ENCODE assay signal across 1 cellular context in the genomic region with DNA sequence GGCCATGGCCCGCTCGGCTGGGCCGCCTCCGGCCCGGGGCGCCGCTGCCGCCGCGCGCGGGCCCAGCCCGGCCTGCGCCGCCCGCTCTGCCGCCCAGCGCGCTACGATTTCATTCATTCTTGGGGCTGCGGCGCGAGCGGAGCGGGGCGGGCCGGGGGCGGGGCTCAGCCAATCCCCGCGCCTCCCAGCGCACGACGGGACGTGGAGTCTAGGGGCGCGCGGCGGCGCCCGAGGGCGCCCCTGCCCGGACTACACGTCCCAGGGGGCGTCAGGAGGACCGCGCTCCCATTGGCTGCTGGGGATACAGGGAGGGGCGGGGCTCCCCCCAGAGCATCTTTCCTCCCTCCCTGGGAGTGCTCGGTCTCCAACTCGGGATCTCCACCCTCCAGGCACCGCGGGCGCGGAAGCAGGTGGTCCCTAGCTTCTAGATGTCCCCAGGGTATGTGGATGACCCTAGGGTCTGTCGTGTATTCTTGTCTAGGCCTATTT.
TF ChIP-seq lines count a peak whose summit lies in the region.

No MANE protein-coding gene starts in this region.

TF ChIP-seq in HepG2, 621 proteins besides CTCF, POLR2A, EP300 and RAD21 (continued from another document):
- TF ChIP-seq, protein P1, sequence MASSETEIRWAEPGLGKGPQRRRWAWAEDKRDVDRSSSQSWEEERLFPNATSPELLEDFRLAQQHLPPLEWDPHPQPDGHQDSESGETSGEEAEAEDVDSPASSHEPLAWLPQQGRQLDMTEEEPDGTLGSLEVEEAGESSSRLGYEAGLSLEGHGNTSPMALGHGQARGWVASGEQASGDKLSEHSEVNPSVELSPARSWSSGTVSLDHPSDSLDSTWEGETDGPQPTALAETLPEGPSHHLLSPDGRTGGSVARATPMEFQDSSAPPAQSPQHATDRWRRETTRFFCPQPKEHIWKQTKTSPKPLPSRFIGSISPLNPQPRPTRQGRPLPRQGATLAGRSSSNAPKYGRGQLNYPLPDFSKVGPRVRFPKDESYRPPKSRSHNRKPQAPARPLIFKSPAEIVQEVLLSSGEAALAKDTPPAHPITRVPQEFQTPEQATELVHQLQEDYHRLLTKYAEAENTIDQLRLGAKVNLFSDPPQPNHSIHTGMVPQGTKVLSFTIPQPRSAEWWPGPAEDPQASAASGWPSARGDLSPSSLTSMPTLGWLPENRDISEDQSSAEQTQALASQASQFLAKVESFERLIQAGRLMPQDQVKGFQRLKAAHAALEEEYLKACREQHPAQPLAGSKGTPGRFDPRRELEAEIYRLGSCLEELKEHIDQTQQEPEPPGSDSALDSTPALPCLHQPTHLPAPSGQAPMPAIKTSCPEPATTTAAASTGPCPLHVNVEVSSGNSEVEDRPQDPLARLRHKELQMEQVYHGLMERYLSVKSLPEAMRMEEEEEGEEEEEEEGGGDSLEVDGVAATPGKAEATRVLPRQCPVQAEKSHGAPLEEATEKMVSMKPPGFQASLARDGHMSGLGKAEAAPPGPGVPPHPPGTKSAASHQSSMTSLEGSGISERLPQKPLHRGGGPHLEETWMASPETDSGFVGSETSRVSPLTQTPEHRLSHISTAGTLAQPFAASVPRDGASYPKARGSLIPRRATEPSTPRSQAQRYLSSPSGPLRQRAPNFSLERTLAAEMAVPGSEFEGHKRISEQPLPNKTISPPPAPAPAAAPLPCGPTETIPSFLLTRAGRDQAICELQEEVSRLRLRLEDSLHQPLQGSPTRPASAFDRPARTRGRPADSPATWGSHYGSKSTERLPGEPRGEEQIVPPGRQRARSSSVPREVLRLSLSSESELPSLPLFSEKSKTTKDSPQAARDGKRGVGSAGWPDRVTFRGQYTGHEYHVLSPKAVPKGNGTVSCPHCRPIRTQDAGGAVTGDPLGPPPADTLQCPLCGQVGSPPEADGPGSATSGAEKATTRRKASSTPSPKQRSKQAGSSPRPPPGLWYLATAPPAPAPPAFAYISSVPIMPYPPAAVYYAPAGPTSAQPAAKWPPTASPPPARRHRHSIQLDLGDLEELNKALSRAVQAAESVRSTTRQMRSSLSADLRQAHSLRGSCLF (CRISPR knock-in tag; IDR thresholded peaks at IDR 0.05; ENCODE audit: borderline replicate concordance), result no peak
- peak; percentile 70 for TF ChIP-seq SP4 (CRISPR knock-in tag; IDR thresholded peaks at IDR 0.05)
- no peak for TF ChIP-seq ZBTB1 (CRISPR knock-in tag; IDR thresholded peaks at IDR 0.05; ENCODE audit: borderline replicate concordance)
- peak; percentile 74; the same call in 1 of the 2 replicates for TF ChIP-seq HDAC2 (CRISPR knock-in tag; IDR thresholded peaks at IDR 0.05)
- TF ChIP-seq KDM1A (CRISPR knock-in tag; IDR thresholded peaks at IDR 0.05), result peak; percentile 98
- TF ChIP-seq MATR3 (CRISPR knock-in tag; IDR thresholded peaks at IDR 0.05), result no peak
- no peak for TF ChIP-seq TRIM24 (CRISPR knock-in tag; IDR thresholded peaks at IDR 0.05)
- no peak for TF ChIP-seq NR2F1 (CRISPR knock-in tag; IDR thresholded peaks at IDR 0.05)
- no peak for TF ChIP-seq HOXA3 (CRISPR knock-in tag; IDR thresholded peaks at IDR 0.05)
- TF ChIP-seq, protein P2, sequence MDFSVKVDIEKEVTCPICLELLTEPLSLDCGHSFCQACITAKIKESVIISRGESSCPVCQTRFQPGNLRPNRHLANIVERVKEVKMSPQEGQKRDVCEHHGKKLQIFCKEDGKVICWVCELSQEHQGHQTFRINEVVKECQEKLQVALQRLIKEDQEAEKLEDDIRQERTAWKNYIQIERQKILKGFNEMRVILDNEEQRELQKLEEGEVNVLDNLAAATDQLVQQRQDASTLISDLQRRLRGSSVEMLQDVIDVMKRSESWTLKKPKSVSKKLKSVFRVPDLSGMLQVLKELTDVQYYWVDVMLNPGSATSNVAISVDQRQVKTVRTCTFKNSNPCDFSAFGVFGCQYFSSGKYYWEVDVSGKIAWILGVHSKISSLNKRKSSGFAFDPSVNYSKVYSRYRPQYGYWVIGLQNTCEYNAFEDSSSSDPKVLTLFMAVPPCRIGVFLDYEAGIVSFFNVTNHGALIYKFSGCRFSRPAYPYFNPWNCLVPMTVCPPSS (IDR thresholded peaks at IDR 0.05), result no peak
- TF ChIP-seq, protein P3, sequence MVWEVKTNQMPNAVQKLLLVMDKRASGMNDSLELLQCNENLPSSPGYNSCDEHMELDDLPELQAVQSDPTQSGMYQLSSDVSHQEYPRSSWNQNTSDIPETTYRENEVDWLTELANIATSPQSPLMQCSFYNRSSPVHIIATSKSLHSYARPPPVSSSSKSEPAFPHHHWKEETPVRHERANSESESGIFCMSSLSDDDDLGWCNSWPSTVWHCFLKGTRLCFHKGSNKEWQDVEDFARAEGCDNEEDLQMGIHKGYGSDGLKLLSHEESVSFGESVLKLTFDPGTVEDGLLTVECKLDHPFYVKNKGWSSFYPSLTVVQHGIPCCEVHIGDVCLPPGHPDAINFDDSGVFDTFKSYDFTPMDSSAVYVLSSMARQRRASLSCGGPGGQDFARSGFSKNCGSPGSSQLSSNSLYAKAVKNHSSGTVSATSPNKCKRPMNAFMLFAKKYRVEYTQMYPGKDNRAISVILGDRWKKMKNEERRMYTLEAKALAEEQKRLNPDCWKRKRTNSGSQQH (CRISPR knock-in tag; IDR thresholded peaks at IDR 0.05; ENCODE audit: low read depth), result peak; percentile 58; the same call in 1 of the 2 replicates
- TF ChIP-seq AKAP8 (CRISPR knock-in tag; IDR thresholded peaks at IDR 0.05), result no peak
- TF ChIP-seq ZNF207 (IDR thresholded peaks at IDR 0.05; ENCODE audit: borderline replicate concordance), result no peak
- TF ChIP-seq CCDC6 (CRISPR knock-in tag; IDR thresholded peaks at IDR 0.05), result no peak
- TF ChIP-seq, protein P4, sequence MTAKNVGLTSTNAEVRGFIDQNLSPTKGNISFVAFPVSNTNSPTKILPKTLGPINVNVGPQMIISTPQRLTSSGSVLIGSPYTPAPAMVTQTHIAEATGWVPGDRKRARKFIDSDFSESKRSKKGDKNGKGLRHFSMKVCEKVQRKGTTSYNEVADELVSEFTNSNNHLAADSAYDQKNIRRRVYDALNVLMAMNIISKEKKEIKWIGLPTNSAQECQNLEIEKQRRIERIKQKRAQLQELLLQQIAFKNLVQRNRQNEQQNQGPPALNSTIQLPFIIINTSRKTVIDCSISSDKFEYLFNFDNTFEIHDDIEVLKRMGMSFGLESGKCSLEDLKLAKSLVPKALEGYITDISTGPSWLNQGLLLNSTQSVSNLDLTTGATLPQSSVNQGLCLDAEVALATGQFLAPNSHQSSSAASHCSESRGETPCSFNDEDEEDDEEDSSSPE (CRISPR knock-in tag; IDR thresholded peaks at IDR 0.05), result 0 out of 2 replicates have a peak, but pooled peaks have one; percentile 18
- peak; percentile 62; the same call in 1 of the 2 replicates for TF ChIP-seq GABPB1 (CRISPR knock-in tag; IDR thresholded peaks at IDR 0.05)
- no peak for TF ChIP-seq ZNF552 (CRISPR knock-in tag; IDR thresholded peaks at IDR 0.05; ENCODE audit: borderline replicate concordance)
- TF ChIP-seq NFYC (CRISPR knock-in tag; IDR thresholded peaks at IDR 0.05), result peak; percentile 91
- TF ChIP-seq STAT5B (CRISPR knock-in tag; IDR thresholded peaks at IDR 0.05), result no peak
- TF ChIP-seq, protein P5, sequence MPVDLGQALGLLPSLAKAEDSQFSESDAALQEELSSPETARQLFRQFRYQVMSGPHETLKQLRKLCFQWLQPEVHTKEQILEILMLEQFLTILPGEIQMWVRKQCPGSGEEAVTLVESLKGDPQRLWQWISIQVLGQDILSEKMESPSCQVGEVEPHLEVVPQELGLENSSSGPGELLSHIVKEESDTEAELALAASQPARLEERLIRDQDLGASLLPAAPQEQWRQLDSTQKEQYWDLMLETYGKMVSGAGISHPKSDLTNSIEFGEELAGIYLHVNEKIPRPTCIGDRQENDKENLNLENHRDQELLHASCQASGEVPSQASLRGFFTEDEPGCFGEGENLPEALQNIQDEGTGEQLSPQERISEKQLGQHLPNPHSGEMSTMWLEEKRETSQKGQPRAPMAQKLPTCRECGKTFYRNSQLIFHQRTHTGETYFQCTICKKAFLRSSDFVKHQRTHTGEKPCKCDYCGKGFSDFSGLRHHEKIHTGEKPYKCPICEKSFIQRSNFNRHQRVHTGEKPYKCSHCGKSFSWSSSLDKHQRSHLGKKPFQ (CRISPR knock-in tag; IDR thresholded peaks at IDR 0.05; ENCODE audit: insufficient replicate concordance), result no peak
- TF ChIP-seq MBNL3 (CRISPR knock-in tag; conservative IDR thresholded peaks at IDR 0.05), result no peak
- TF ChIP-seq YY1 (IDR thresholded peaks at IDR 0.05; ENCODE audit: insufficient read depth, insufficient replicate concordance, low read depth, low read length), result peak; percentile 63
- TF ChIP-seq, protein P6, sequence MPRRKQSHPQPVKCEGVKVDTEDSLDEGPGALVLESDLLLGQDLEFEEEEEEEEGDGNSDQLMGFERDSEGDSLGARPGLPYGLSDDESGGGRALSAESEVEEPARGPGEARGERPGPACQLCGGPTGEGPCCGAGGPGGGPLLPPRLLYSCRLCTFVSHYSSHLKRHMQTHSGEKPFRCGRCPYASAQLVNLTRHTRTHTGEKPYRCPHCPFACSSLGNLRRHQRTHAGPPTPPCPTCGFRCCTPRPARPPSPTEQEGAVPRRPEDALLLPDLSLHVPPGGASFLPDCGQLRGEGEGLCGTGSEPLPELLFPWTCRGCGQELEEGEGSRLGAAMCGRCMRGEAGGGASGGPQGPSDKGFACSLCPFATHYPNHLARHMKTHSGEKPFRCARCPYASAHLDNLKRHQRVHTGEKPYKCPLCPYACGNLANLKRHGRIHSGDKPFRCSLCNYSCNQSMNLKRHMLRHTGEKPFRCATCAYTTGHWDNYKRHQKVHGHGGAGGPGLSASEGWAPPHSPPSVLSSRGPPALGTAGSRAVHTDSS (CRISPR knock-in tag; conservative IDR thresholded peaks at IDR 0.05), result no peak
- TF ChIP-seq, protein P7, sequence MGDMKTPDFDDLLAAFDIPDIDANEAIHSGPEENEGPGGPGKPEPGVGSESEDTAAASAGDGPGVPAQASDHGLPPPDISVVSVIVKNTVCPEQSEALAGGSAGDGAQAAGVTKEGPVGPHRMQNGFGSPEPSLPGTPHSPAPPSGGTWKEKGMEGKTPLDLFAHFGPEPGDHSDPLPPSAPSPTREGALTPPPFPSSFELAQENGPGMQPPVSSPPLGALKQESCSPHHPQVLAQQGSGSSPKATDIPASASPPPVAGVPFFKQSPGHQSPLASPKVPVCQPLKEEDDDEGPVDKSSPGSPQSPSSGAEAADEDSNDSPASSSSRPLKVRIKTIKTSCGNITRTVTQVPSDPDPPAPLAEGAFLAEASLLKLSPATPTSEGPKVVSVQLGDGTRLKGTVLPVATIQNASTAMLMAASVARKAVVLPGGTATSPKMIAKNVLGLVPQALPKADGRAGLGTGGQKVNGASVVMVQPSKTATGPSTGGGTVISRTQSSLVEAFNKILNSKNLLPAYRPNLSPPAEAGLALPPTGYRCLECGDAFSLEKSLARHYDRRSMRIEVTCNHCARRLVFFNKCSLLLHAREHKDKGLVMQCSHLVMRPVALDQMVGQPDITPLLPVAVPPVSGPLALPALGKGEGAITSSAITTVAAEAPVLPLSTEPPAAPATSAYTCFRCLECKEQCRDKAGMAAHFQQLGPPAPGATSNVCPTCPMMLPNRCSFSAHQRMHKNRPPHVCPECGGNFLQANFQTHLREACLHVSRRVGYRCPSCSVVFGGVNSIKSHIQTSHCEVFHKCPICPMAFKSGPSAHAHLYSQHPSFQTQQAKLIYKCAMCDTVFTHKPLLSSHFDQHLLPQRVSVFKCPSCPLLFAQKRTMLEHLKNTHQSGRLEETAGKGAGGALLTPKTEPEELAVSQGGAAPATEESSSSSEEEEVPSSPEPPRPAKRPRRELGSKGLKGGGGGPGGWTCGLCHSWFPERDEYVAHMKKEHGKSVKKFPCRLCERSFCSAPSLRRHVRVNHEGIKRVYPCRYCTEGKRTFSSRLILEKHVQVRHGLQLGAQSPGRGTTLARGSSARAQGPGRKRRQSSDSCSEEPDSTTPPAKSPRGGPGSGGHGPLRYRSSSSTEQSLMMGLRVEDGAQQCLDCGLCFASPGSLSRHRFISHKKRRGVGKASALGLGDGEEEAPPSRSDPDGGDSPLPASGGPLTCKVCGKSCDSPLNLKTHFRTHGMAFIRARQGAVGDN (CRISPR knock-in tag; IDR thresholded peaks at IDR 0.05), result peak; percentile 17; the same call in 1 of the 2 replicates
- TF ChIP-seq SP1 (IDR thresholded peaks at IDR 0.05), result no peak
- TF ChIP-seq SP1 (CRISPR knock-in tag; IDR thresholded peaks at IDR 0.05), result peak; percentile 68
- no peak for TF ChIP-seq ZNF615 (CRISPR knock-in tag; IDR thresholded peaks at IDR 0.05; ENCODE audit: borderline replicate concordance)
- TF ChIP-seq, protein P8, sequence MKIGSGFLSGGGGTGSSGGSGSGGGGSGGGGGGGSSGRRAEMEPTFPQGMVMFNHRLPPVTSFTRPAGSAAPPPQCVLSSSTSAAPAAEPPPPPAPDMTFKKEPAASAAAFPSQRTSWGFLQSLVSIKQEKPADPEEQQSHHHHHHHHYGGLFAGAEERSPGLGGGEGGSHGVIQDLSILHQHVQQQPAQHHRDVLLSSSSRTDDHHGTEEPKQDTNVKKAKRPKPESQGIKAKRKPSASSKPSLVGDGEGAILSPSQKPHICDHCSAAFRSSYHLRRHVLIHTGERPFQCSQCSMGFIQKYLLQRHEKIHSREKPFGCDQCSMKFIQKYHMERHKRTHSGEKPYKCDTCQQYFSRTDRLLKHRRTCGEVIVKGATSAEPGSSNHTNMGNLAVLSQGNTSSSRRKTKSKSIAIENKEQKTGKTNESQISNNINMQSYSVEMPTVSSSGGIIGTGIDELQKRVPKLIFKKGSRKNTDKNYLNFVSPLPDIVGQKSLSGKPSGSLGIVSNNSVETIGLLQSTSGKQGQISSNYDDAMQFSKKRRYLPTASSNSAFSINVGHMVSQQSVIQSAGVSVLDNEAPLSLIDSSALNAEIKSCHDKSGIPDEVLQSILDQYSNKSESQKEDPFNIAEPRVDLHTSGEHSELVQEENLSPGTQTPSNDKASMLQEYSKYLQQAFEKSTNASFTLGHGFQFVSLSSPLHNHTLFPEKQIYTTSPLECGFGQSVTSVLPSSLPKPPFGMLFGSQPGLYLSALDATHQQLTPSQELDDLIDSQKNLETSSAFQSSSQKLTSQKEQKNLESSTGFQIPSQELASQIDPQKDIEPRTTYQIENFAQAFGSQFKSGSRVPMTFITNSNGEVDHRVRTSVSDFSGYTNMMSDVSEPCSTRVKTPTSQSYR (CRISPR knock-in tag; IDR thresholded peaks at IDR 0.05; ENCODE audit: borderline replicate concordance), result no peak
- no peak for TF ChIP-seq NR2F6 (IDR thresholded peaks at IDR 0.05)
- TF ChIP-seq NR2F6 (CRISPR knock-in tag; IDR thresholded peaks at IDR 0.05), result no peak
TF ChIP-seq in HepG2: peak in this region for 21.
